Comparison of ENCODE assay signal across 18 cellular contexts in genomic region chr4:45629717-45630116, GRCh38.
DNase-seq lines count a peak whose midpoint lies in the region; ATAC-seq and TF ChIP-seq lines count a peak whose summit lies in the region.
"Had no signal": no experiment of that assay in that cellular context is flagged by ENCODE, and none has a peak within 500 bp of the region (broad histone marks: within the 10 kb centered on the region; RNA-seq: fewer than 3 reads in every experiment).

No MANE protein-coding gene starts in this region.

- DNase-seq in G401 (ENCODE audit: low spot score), result peak; percentile 30
- peak; percentile 11 for DNase-seq in astrocyte of the cerebellum (ENCODE audit: low read depth)
- DNase-seq in hypothalamus (lab: John Stamatoyannopoulos, UW), result peak in 26 of 51 donors; percentile 1 to 68 (median 26)
- peak in 6 of 10 donors; percentile 3 to 70 (median 17) for DNase-seq in posterior cingulate gyrus
- DNase-seq in T-helper 1 cell, result no peak
- DNase-seq: Caco-2; CD4-positive, CD25-positive, alpha-beta regulatory T cell; DMS153; H9; MG63; NCI-H1092; NCI-H1694; NCI-H524; SHP77 treated with DMSO at 0.1 percent for 48 hours had no signal

- no peak overlapping the region for H3K4me3 ChIP-seq in astrocyte of the cerebellum (ENCODE audit: low read depth, low read length)
- H3K4me3 ChIP-seq: MG63 had no signal

- ATAC-seq in esophagus mucosa, result no peak
- ATAC-seq in GM21526 (IDR thresholded peaks at IDR 0.05; ENCODE audit: low FRiP score, unreplicated experiment), result no peak
- ATAC-seq in HG03439 (IDR thresholded peaks at IDR 0.05; ENCODE audit: unreplicated experiment), result no peak
- ATAC-seq: Panc1 had no signal

- no peak for TF ChIP-seq CTCF in astrocyte of the cerebellum (IDR thresholded peaks at IDR 0.05; ENCODE audit: low read depth, low read length, missing control alignments)

- in situ Hi-C loops in G401 (cut with HindIII; ENCODE audit: low sequenced_read_pairs) (no loop called here), astrocyte of the cerebellum (cut with HindIII; ENCODE audit: low sequenced_read_pairs) (no loop called here)

- intact Hi-C loops in posterior cingulate gyrus (cut with DNase I), result no loop called here

Comparison
In these comparisons a context has a peak if more than half of its experiments do, and no peak if none do; other contexts are left out.
1. DNase-seq: peak in G401 (single experiment), astrocyte of the cerebellum (single experiment), hypothalamus (26 of 51) and posterior cingulate gyrus (6 of 10); none in T-helper 1 cell (0 of 5).